Comparison of ENCODE assay signal across 1 cellular context in the genomic region with DNA sequence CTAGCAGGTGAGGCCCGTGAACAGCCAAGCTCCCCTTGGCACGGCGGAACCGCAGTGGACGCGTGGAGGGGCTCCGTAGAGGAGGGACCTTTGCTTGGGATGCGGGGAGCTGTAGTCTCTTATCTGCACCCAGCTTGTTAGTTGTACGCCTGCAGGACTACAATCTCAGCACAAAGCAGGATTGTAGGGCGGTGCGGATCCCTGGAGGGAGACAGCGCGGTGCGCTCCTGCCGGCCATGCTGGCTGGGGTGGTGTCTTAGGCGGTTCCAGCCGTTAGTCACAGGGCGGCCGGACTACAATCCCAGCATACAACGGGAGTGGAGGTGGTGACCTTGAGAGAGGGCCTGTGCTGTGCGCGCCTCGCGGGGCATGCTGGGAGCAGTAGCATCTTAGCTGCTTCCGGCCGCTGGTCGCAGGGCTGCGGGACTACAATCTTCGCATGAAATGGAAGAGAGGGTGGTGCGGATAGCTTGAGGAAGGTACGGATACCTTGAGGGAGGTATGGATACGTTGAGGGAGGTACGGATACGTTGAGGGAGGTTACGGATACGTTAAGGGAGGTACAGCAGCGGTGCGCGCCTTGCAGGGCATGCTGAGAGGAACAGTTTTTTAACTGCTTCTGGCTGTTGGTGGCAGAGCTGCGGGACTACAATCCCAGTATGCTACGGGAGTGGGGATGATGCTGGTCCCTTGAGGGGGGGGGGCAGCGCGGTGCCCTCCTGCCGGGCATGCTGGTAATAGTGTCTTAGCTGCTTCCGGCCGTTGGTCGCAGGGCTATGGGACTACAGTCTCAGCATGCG.
TF ChIP-seq lines count a peak whose summit lies in the region.

No MANE protein-coding gene starts in this region.

TF ChIP-seq in HepG2, 621 proteins besides CTCF, POLR2A, EP300 and RAD21 (continued from another document and continues in another):
- TF ChIP-seq, protein P1, sequence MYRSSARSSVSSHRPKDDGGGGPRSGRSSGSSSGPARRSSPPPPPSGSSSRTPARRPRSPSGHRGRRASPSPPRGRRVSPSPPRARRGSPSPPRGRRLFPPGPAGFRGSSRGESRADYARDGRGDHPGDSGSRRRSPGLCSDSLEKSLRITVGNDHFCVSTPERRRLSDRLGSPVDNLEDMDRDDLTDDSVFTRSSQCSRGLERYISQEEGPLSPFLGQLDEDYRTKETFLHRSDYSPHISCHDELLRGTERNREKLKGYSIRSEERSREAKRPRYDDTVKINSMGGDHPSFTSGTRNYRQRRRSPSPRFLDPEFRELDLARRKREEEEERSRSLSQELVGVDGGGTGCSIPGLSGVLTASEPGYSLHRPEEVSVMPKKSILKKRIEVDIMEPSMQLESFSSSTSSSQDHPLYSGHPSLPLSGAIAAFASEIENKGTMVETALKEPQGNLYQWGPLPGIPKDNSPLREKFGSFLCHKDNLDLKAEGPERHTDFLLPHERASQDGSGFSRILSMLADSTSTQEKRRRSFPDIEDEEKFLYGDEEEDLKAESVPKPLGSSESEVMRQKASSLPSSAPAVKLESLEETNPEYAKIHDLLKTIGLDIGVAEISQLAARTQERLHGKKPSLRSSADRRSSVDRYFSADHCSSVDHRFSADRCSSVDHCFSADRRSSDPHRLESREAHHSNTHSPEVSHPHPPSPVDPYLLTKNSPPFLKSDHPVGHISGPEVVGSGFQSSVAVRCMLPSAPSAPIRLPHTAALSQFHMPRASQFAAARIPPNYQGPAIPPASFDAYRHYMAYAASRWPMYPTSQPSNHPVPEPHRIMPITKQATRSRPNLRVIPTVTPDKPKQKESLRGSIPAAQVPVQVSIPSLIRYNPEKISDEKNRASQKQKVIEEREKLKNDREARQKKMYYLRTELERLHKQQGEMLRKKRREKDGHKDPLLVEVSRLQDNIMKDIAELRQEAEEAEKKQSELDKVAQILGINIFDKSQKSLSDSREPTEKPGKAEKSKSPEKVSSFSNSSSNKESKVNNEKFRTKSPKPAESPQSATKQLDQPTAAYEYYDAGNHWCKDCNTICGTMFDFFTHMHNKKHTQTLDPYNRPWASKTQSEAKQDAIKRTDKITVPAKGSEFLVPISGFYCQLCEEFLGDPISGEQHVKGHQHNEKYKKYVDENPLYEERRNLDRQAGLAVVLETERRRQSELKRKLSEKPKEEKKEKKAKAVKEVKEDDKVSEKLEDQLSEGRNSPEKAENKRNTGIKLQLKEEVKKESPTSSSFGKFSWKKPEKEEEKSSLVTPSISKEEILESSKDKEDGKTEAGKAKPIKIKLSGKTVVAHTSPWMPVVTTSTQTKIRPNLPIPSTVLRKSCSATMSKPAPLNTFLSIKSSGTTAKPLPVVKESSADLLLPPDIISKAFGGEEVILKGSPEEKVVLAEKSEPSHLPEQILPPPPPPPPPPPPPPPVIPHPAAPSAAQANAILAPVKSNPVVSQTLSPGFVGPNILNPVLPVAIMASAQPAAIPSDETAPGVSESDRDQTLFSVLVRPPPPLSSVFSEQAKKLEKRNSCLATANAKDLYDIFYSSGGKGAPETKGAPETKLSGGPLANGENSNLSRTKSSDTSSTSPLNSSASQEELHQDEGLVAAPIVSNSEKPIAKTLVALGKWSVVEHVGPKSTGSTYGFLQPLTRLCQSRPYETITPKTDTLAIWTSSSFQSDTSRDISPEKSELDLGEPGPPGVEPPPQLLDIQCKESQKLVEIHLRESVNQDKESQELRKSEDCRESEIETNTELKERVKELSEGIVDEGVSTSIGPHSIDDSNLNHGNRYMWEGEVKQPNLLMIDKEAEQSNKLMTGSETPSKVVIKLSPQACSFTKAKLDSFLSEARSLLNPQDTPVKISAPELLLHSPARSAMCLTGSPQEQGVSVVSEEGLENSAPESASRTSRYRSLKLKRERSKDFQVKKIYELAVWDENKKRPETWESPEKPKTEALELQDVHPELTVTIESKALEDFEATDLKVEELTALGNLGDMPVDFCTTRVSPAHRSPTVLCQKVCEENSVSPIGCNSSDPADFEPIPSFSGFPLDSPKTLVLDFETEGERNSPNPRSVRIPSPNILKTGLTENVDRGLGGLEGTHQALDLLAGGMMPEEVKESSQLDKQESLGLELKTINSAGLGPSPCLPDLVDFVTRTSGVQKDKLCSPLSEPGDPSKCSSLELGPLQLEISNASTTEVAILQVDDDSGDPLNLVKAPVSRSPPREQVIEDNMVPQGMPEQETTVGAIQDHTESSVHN (CRISPR knock-in tag; IDR thresholded peaks at IDR 0.05): no peak
- TF ChIP-seq PHF5A (CRISPR knock-in tag; IDR thresholded peaks at IDR 0.05; ENCODE audit: low read depth, unreplicated experiment) (no peak), SIN3A (IDR thresholded peaks at IDR 0.05; ENCODE audit: borderline replicate concordance, low read depth, low read length) (peak; percentile 58; the same call in 1 of the 2 replicates), MIER2 (CRISPR knock-in tag; IDR thresholded peaks at IDR 0.05) (no peak), YEATS4 (CRISPR knock-in tag; IDR thresholded peaks at IDR 0.05; ENCODE audit: borderline replicate concordance) (peak; percentile 26; the same call in 1 of the 2 replicates), ZFP1 (CRISPR knock-in tag; IDR thresholded peaks at IDR 0.05) (no peak), ZNF564 (CRISPR knock-in tag; IDR thresholded peaks at IDR 0.05) (peak; percentile 56; the same call in 1 of the 2 replicates), ZMAT3 (CRISPR knock-in tag; conservative IDR thresholded peaks at IDR 0.05) (no peak; the same call in 1 of the 2 replicates), ZNF761 (CRISPR knock-in tag; conservative IDR thresholded peaks at IDR 0.05) (no peak), KLF15 (CRISPR knock-in tag; IDR thresholded peaks at IDR 0.05; ENCODE audit: borderline replicate concordance) (no peak), KLF6 (CRISPR knock-in tag; IDR thresholded peaks at IDR 0.05) (0 out of 2 replicates have a peak, but pooled peaks have one; percentile 28), ZNF841 (CRISPR knock-in tag; IDR thresholded peaks at IDR 0.05; ENCODE audit: borderline replicate concordance) (peak; percentile 46; the same call in 1 of the 2 replicates), THYN1 (CRISPR knock-in tag; IDR thresholded peaks at IDR 0.05; ENCODE audit: borderline replicate concordance, low read depth) (no peak), ZNF3 (CRISPR knock-in tag; IDR thresholded peaks at IDR 0.05) (no peak), ZFP90 (CRISPR knock-in tag; IDR thresholded peaks at IDR 0.05; ENCODE audit: borderline replicate concordance) (0 out of 2 replicates have a peak, but pooled peaks have one; percentile 39), YEATS2 (CRISPR knock-in tag; IDR thresholded peaks at IDR 0.05; ENCODE audit: borderline replicate concordance) (peak; percentile 83; the same call in 1 of the 2 replicates), TGIF2 (CRISPR knock-in tag; IDR thresholded peaks at IDR 0.05) (0 out of 2 replicates have a peak, but pooled peaks have one; percentile 51), ZNF451 (CRISPR knock-in tag; IDR thresholded peaks at IDR 0.05) (no peak), MZF1 (CRISPR knock-in tag; IDR thresholded peaks at IDR 0.05; ENCODE audit: borderline replicate concordance) (no peak), ZSCAN25 (CRISPR knock-in tag; IDR thresholded peaks at IDR 0.05) (no peak; the same call in 1 of the 2 replicates), EEA1 (CRISPR knock-in tag; IDR thresholded peaks at IDR 0.05; ENCODE audit: borderline replicate concordance) (peak; percentile 72; the same call in 1 of the 2 replicates), ZNF225 (CRISPR knock-in tag; IDR thresholded peaks at IDR 0.05) (0 out of 2 replicates have a peak, but pooled peaks have one; percentile 1), NFE2L2 (IDR thresholded peaks at IDR 0.05; ENCODE audit: low read length) (no peak), HNRNPH1 (optimal IDR thresholded peaks at IDR 0.05; ENCODE audit: low read depth, low read length) (peak; percentile 44), DR1 (CRISPR knock-in tag; IDR thresholded peaks at IDR 0.05) (peak; percentile 66; the same call in 1 of the 2 replicates), ATF1 (CRISPR knock-in tag; IDR thresholded peaks at IDR 0.05) (0 out of 2 replicates have a peak, but pooled peaks have one; percentile 34), KDM5A (IDR thresholded peaks at IDR 0.05; ENCODE audit: borderline replicate concordance, low read length) (peak; percentile 6; the same call in 1 of the 2 replicates), ZNF883 (CRISPR knock-in tag; IDR thresholded peaks at IDR 0.05; ENCODE audit: not compliant biosample characterization) (peak; percentile 9), ZFX (CRISPR knock-in tag; IDR thresholded peaks at IDR 0.05; ENCODE audit: low read depth) (peak; percentile 74; the same call in 1 of the 2 replicates), SALL1 (CRISPR knock-in tag; IDR thresholded peaks at IDR 0.05) (peak; percentile 65), EED (CRISPR knock-in tag; IDR thresholded peaks at IDR 0.05) (no peak), MATR3 (CRISPR knock-in tag; IDR thresholded peaks at IDR 0.05) (no peak), ZMYM3 (CRISPR knock-in tag; IDR thresholded peaks at IDR 0.05) (peak; percentile 9; the same call in 1 of the 2 replicates), ZNF260 (CRISPR knock-in tag; IDR thresholded peaks at IDR 0.05; ENCODE audit: borderline replicate concordance, low read depth) (no peak), ELF1 (CRISPR knock-in tag; IDR thresholded peaks at IDR 0.05) (peak; percentile 85)
- TF ChIP-seq, protein P2, sequence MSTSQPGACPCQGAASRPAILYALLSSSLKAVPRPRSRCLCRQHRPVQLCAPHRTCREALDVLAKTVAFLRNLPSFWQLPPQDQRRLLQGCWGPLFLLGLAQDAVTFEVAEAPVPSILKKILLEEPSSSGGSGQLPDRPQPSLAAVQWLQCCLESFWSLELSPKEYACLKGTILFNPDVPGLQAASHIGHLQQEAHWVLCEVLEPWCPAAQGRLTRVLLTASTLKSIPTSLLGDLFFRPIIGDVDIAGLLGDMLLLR (CRISPR knock-in tag; IDR thresholded peaks at IDR 0.05): no peak
- TF ChIP-seq, protein P3, sequence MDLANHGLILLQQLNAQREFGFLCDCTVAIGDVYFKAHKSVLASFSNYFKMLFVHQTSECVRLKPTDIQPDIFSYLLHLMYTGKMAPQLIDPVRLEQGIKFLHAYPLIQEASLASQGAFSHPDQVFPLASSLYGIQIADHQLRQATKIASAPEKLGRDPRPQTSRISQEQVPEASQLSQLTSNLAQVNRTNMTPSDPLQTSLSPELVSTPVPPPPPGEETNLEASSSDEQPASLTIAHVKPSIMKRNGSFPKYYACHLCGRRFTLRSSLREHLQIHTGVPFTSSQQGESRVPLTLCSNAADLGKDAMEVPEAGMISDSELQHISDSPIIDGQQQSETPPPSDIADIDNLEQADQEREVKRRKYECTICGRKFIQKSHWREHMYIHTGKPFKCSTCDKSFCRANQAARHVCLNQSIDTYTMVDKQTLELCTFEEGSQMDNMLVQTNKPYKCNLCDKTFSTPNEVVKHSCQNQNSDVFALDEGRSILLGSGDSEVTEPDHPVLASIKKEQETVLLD (CRISPR knock-in tag; IDR thresholded peaks at IDR 0.05; ENCODE audit: low read depth): no peak
- TF ChIP-seq, protein P4, sequence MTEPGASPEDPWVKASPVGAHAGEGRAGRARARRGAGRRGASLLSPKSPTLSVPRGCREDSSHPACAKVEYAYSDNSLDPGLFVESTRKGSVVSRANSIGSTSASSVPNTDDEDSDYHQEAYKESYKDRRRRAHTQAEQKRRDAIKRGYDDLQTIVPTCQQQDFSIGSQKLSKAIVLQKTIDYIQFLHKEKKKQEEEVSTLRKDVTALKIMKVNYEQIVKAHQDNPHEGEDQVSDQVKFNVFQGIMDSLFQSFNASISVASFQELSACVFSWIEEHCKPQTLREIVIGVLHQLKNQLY (CRISPR knock-in tag; IDR thresholded peaks at IDR 0.05): no peak
- TF ChIP-seq, protein P5, sequence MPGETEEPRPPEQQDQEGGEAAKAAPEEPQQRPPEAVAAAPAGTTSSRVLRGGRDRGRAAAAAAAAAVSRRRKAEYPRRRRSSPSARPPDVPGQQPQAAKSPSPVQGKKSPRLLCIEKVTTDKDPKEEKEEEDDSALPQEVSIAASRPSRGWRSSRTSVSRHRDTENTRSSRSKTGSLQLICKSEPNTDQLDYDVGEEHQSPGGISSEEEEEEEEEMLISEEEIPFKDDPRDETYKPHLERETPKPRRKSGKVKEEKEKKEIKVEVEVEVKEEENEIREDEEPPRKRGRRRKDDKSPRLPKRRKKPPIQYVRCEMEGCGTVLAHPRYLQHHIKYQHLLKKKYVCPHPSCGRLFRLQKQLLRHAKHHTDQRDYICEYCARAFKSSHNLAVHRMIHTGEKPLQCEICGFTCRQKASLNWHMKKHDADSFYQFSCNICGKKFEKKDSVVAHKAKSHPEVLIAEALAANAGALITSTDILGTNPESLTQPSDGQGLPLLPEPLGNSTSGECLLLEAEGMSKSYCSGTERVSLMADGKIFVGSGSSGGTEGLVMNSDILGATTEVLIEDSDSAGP (CRISPR knock-in tag; IDR thresholded peaks at IDR 0.05; ENCODE audit: borderline replicate concordance): peak; percentile 69
- TF ChIP-seq, protein P6, sequence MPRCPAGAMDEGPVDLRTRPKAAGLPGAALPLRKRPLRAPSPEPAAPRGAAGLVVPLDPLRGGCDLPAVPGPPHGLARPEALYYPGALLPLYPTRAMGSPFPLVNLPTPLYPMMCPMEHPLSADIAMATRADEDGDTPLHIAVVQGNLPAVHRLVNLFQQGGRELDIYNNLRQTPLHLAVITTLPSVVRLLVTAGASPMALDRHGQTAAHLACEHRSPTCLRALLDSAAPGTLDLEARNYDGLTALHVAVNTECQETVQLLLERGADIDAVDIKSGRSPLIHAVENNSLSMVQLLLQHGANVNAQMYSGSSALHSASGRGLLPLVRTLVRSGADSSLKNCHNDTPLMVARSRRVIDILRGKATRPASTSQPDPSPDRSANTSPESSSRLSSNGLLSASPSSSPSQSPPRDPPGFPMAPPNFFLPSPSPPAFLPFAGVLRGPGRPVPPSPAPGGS (CRISPR knock-in tag; IDR thresholded peaks at IDR 0.05): 0 out of 2 replicates have a peak, but pooled peaks have one; percentile 22
- TF ChIP-seq, protein P7, sequence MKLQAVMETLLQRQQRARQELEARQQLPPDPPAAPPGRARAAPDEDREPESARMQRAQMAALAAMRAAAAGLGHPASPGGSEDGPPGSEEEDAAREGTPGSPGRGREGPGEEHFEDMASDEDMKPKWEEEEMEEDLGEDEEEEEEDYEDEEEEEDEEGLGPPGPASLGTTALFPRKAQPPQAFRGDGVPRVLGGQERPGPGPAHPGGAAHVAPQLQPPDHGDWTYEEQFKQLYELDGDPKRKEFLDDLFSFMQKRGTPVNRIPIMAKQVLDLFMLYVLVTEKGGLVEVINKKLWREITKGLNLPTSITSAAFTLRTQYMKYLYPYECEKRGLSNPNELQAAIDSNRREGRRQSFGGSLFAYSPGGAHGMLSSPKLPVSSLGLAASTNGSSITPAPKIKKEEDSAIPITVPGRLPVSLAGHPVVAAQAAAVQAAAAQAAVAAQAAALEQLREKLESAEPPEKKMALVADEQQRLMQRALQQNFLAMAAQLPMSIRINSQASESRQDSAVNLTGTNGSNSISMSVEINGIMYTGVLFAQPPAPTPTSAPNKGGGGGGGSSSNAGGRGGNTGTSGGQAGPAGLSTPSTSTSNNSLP (IDR thresholded peaks at IDR 0.05; ENCODE audit: low read depth, low read length): no peak
- TF ChIP-seq, protein P8, sequence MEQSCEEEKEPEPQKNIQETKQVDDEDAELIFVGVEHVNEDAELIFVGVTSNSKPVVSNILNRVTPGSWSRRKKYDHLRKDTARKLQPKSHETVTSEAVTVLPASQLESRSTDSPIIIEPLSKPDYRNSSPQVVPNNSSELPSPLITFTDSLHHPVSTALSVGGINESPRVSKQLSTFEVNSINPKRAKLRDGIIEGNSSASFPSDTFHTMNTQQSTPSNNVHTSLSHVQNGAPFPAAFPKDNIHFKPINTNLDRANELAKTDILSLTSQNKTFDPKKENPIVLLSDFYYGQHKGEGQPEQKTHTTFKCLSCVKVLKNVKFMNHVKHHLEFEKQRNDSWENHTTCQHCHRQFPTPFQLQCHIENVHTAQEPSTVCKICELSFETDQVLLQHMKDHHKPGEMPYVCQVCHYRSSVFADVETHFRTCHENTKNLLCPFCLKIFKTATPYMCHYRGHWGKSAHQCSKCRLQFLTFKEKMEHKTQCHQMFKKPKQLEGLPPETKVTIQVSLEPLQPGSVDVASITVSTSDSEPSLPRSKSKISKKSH (CRISPR knock-in tag; IDR thresholded peaks at IDR 0.05; ENCODE audit: borderline replicate concordance): no peak
